In genomic region chr15:24772256-24772655, GRCh38 we compare ENCODE assay signal across 9 cellular contexts.
DNase-seq lines count a peak whose midpoint lies in the region; ATAC-seq and TF ChIP-seq lines count a peak whose summit lies in the region.
"Had no signal": no experiment of that assay in that cellular context is flagged by ENCODE, and none has a peak within 500 bp of the region (broad histone marks: within the 10 kb centered on the region; RNA-seq: fewer than 3 reads in every experiment).

No MANE protein-coding gene starts in this region.

- TF ChIP-seq POLR2A in suprapubic skin (IDR thresholded peaks at IDR 0.05) (no peak), transverse colon (IDR thresholded peaks at IDR 0.05) (no peak)

- H3K27me3 ChIP-seq in left ventricle myocardium inferior (ENCODE audit: low read depth), result peaks cover 63% of the 10 kb centered on the region
- H3K27me3 ChIP-seq in kidney epithelial cell (ENCODE audit: control insufficient read depth, insufficient read depth, low read length), result no peaks in the 10 kb centered on the region
- H3K27me3 ChIP-seq in suprapubic skin, result peaks cover 4% of the 10 kb centered on the region
- no peaks in the 10 kb centered on the region for H3K27me3 ChIP-seq in transverse colon

- TF ChIP-seq CTCF in left ventricle myocardium inferior (IDR thresholded peaks at IDR 0.05; ENCODE audit: borderline replicate concordance) (no peak), kidney epithelial cell (IDR thresholded peaks at IDR 0.05; ENCODE audit: insufficient read depth, low read length, poor library complexity, severe bottlenecking) (no peak), suprapubic skin (IDR thresholded peaks at IDR 0.05) (no peak), transverse colon (IDR thresholded peaks at IDR 0.05) (no peak)

- TF ChIP-seq EP300 in suprapubic skin (IDR thresholded peaks at IDR 0.05), result no peak
- no peak for TF ChIP-seq EP300 in transverse colon (IDR thresholded peaks at IDR 0.05; ENCODE audit: low read depth)

- WGBS in suprapubic skin, result 27% methylated on average over 6 of the region's 6 CpGs
- WGBS in transverse colon (ENCODE audit: low coverage in 1 of 2), 2 donors, result 39 to 44% methylated on average over 5 to 6 of the region's 6 CpGs

- H3K9me3 ChIP-seq in left ventricle myocardium inferior (replicated peaks), result peaks cover 44% of the 10 kb centered on the region
- H3K9me3 ChIP-seq in suprapubic skin, result peaks cover 4% of the 10 kb centered on the region
- H3K9me3 ChIP-seq in transverse colon, result peaks cover 7 to 13% of the 10 kb centered on the region in 2 donors

- H3K4me3 ChIP-seq in left ventricle myocardium inferior, result peak overlapping the region; percentile 63
- H3K4me3 ChIP-seq in kidney epithelial cell (ENCODE audit: low read depth, low read length), result peak overlapping the region; percentile 41
- H3K4me3 ChIP-seq in suprapubic skin, result peak overlapping the region; percentile 43
- H3K4me3 ChIP-seq in transverse colon, result peak overlapping the region in 1 of 4 donors; percentile 41

- DNase-seq in left ventricle myocardium inferior, result no peak
- no peak for DNase-seq in Right ventricle myocardium superior
- DNase-seq in astrocyte of the hippocampus (ENCODE audit: low read depth, low spot score), result peak; percentile 2
- no peak for DNase-seq in kidney epithelial cell (ENCODE audit: low read depth)
- no peak for DNase-seq in suprapubic skin (ENCODE audit: low spot score in 2 of 2)
- no peak for DNase-seq in COLO829 (ENCODE audit: low spot score)
- DNase-seq in transverse colon, result no peak
- no peak for DNase-seq in NCI-H1105 treated with DMSO at 0.1 percent for 48 hours (lab: John Stamatoyannopoulos, UW)

- H3K4me1 ChIP-seq in left ventricle myocardium inferior (no peaks in the 10 kb centered on the region), suprapubic skin (no peaks in the 10 kb centered on the region), transverse colon (no peaks in the 10 kb centered on the region)

- no peak for ATAC-seq in Right ventricle myocardium superior (ENCODE audit: poor library complexity)
- ATAC-seq: HCT116 had no signal

- intact Hi-C loops in left ventricle myocardium inferior (cut with micrococcal nuclease) (no loop called here), Right ventricle myocardium superior (cut with DNase I) (no loop called here), transverse colon (cut with DNase I; ENCODE audit: low total_unique reads) (no loop called here)

- in situ Hi-C loops in transverse colon (cut with MboI; ENCODE audit: low pct_ligation_motif_present in 1 of 4, low pct_unique_long_range_greater_than_20kb in 1 of 4, low sequenced_read_pairs in 3 of 4), result no loop called here

- H3K36me3 ChIP-seq in left ventricle myocardium inferior (no peaks in the 10 kb centered on the region), kidney epithelial cell (ENCODE audit: control insufficient read depth, insufficient read depth, low read length) (no peaks in the 10 kb centered on the region), suprapubic skin (no peaks in the 10 kb centered on the region), transverse colon (no peaks in the 10 kb centered on the region)

- no peak overlapping the region for H3K27ac ChIP-seq in left ventricle myocardium inferior (replicated peaks)
- no peak overlapping the region for H3K27ac ChIP-seq in suprapubic skin
- H3K27ac ChIP-seq in transverse colon, result no peak overlapping the region
